19 cellular contexts compared by ENCODE assay signal in the genomic region with DNA sequence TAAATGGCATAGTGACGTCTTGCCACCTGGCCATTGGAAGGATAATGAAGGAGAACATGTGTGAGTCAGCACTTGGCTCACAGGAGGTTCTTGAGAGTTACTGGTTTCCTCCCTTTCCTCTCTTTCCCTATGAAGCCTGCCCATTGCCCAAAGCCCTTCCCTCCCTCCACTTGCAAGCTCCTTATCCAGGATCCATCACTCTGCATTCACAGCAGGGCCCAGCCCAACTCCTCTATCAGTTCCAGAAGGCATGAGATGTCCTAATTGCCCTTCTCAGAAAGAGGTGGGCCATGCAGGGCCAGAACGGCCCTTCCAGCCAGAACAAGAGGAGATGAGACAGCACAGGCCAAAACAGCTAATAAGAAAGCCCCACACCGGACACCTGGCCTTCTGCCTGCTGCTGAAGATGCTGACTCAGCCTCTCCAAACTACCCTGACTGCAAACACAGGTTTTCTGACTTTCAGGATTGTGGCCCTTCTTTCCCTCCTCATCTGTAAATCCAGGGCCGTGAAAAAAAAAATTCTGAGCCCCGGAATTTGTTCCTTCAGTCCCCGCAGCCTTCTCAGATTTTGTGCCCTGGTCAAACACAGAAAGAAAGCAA.
"Had no signal": no experiment of that assay in that cellular context is flagged by ENCODE, and none has a peak within 500 bp of the region (broad histone marks: within the 10 kb centered on the region; RNA-seq: fewer than 3 reads in every experiment).

No MANE protein-coding gene starts in this region.

- H3K4me1 Mint-ChIP-seq: central memory CD8-positive, alpha-beta T cell; endodermal cell had no signal

- H3K9me3 Mint-ChIP-seq: activated CD8-positive, alpha-beta T cell treated with anti-CD3 and anti-CD28 coated beads for 36 hours; activated naive CD4-positive, alpha-beta T cell treated with anti-CD3 and anti-CD28 coated beads for 36 hours; activated T-helper 1 cell treated with anti-CD3 and anti-CD28 coated beads, Interleukin-12 subunit alpha, Interleukin-12 subunit beta, Interleukin-2, Interleukin-4 antibody, amounts not matched to agents 30 ng/mL and 10 ng/mL and 1 ng/mL, durations not matched to agents 14 hours and 24 hours and 36 hours; central memory CD8-positive, alpha-beta T cell; naive thymus-derived CD4-positive, alpha-beta T cell had no signal

- H3K27me3 Mint-ChIP-seq: activated CD8-positive, alpha-beta T cell treated with anti-CD3 and anti-CD28 coated beads for 36 hours; naive thymus-derived CD4-positive, alpha-beta T cell had no signal

- H3K27ac ChIP-seq: adrenal gland, esophagus muscularis mucosa, gastroesophageal sphincter, neutrophil, tibial artery, uterus had no signal

- H3K4me3 Mint-ChIP-seq: activated CD8-positive, alpha-beta T cell treated with anti-CD3 and anti-CD28 coated beads for 36 hours; activated naive CD4-positive, alpha-beta T cell treated with anti-CD3 and anti-CD28 coated beads for 36 hours; activated T-helper 1 cell treated with anti-CD3 and anti-CD28 coated beads, Interleukin-12 subunit alpha, Interleukin-12 subunit beta, Interleukin-2, Interleukin-4 antibody, amounts not matched to agents 30 ng/mL and 10 ng/mL and 1 ng/mL, durations not matched to agents 14 hours and 24 hours and 36 hours; central memory CD8-positive, alpha-beta T cell; endodermal cell; naive thymus-derived CD4-positive, alpha-beta T cell had no signal

- H3K4me3 ChIP-seq: adrenal gland, esophagus muscularis mucosa, gastroesophageal sphincter, lung, tibial artery, uterus had no signal

- DNase-seq: activated CD4-positive, alpha-beta T cell treated with anti-CD3 and anti-CD28 coated beads for 4 hours; activated CD8-positive, alpha-beta memory T cell treated with anti-CD3 and anti-CD28 coated beads, Interleukin-2, amount 50 U/mL, for 4 hours; activated CD8-positive, alpha-beta T cell treated with anti-CD3 and anti-CD28 coated beads for 36 hours; activated naive CD4-positive, alpha-beta T cell treated with anti-CD3 and anti-CD28 coated beads for 36 hours; adrenal gland; endodermal cell; left cardiac atrium; naive thymus-derived CD4-positive, alpha-beta T cell; right cardiac atrium; small intestine; tibial artery; uterus had no signal

- H3K27ac Mint-ChIP-seq: activated CD8-positive, alpha-beta T cell treated with anti-CD3 and anti-CD28 coated beads for 36 hours; activated T-helper 1 cell treated with anti-CD3 and anti-CD28 coated beads, Interleukin-12 subunit alpha, Interleukin-12 subunit beta, Interleukin-2, Interleukin-4 antibody, amounts not matched to agents 30 ng/mL and 10 ng/mL and 1 ng/mL, durations not matched to agents 14 hours and 24 hours and 36 hours; endodermal cell; progenitor cell of endocrine pancreas had no signal

- H3K36me3 ChIP-seq: adrenal gland, esophagus muscularis mucosa, gastroesophageal sphincter, neutrophil, uterus had no signal

- H3K9me3 ChIP-seq: adrenal gland, esophagus muscularis mucosa, gastroesophageal sphincter, neutrophil, tibial artery, uterus had no signal

- H3K4me1 ChIP-seq: adrenal gland, esophagus muscularis mucosa, gastroesophageal sphincter, tibial artery, uterus had no signal

- H3K27me3 ChIP-seq: adrenal gland, neutrophil, tibial artery, uterus had no signal

- ATAC-seq: activated CD8-positive, alpha-beta T cell treated with anti-CD3 and anti-CD28 coated beads for 36 hours; gastroesophageal sphincter; naive thymus-derived CD4-positive, alpha-beta T cell; right cardiac atrium had no signal
